In the genomic region with DNA sequence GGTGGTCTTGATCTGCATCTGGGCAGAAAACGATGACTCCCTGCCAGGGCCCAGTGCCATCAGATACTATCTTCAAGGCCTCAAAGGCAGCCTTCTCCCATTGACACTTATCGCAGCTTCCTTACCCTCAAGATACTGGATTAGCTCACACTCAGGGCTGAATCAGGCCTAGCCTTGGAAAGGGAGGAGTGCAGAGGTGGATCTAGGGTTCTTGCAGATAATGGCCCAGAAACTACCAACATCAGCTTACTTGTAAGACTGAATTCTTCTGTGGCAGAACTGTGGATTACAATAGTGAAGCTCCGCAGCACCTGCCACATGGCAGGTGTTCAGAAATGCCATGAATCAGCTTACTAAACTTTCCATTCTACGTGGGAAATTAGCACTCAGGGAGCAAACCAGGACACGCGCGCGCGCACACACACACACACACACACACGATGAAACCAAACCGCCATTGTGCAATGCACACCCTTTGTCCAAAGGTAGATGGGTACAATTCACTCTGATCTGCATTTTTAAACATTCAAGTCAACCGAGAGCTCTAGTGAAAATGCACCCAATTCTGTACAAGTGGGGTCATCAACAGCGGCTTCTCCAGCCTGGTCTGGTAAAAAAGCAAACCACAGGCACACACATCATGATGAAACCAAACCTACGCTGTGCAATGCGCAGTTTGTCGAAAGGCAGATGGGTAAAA, we compare ENCODE assay signal across 1 cellular context.
TF ChIP-seq lines count a peak whose summit lies in the region.

No MANE protein-coding gene starts in this region.

TF ChIP-seq in HepG2, 621 proteins besides CTCF, POLR2A, EP300 and RAD21 (continued from another document and continues in another):
- TF ChIP-seq SALL2 (CRISPR knock-in tag; IDR thresholded peaks at IDR 0.05), result no peak
- TF ChIP-seq REPIN1 (CRISPR knock-in tag; IDR thresholded peaks at IDR 0.05; ENCODE audit: borderline replicate concordance, low read depth), result no peak
- no peak for TF ChIP-seq ZMYM3 (CRISPR knock-in tag; IDR thresholded peaks at IDR 0.05)
- no peak for TF ChIP-seq KLF12 (CRISPR knock-in tag; IDR thresholded peaks at IDR 0.05; ENCODE audit: borderline replicate concordance)
- TF ChIP-seq, protein P1, sequence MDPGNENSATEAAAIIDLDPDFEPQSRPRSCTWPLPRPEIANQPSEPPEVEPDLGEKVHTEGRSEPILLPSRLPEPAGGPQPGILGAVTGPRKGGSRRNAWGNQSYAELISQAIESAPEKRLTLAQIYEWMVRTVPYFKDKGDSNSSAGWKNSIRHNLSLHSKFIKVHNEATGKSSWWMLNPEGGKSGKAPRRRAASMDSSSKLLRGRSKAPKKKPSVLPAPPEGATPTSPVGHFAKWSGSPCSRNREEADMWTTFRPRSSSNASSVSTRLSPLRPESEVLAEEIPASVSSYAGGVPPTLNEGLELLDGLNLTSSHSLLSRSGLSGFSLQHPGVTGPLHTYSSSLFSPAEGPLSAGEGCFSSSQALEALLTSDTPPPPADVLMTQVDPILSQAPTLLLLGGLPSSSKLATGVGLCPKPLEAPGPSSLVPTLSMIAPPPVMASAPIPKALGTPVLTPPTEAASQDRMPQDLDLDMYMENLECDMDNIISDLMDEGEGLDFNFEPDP (CRISPR knock-in tag; conservative IDR thresholded peaks at IDR 0.05), result no peak
- TF ChIP-seq, protein P2, sequence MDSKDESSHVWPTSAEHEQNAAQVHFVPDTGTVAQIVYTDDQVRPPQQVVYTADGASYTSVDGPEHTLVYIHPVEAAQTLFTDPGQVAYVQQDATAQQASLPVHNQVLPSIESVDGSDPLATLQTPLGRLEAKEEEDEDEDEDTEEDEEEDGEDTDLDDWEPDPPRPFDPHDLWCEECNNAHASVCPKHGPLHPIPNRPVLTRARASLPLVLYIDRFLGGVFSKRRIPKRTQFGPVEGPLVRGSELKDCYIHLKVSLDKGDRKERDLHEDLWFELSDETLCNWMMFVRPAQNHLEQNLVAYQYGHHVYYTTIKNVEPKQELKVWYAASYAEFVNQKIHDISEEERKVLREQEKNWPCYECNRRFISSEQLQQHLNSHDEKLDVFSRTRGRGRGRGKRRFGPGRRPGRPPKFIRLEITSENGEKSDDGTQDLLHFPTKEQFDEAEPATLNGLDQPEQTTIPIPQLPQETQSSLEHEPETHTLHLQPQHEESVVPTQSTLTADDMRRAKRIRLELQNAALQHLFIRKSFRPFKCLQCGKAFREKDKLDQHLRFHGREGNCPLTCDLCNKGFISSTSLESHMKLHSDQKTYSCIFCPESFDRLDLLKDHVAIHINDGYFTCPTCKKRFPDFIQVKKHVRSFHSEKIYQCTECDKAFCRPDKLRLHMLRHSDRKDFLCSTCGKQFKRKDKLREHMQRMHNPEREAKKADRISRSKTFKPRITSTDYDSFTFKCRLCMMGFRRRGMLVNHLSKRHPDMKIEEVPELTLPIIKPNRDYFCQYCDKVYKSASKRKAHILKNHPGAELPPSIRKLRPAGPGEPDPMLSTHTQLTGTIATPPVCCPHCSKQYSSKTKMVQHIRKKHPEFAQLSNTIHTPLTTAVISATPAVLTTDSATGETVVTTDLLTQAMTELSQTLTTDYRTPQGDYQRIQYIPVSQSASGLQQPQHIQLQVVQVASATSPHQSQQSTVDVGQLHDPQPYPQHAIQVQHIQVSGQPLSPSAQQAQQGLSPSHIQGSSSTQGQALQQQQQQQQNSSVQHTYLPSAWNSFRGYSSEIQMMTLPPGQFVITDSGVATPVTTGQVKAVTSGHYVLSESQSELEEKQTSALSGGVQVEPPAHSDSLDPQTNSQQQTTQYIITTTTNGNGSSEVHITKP (CRISPR knock-in tag; IDR thresholded peaks at IDR 0.05; ENCODE audit: low read depth), result no peak
- no peak for TF ChIP-seq ZNF451 (CRISPR knock-in tag; IDR thresholded peaks at IDR 0.05)
- no peak for TF ChIP-seq DR1 (CRISPR knock-in tag; IDR thresholded peaks at IDR 0.05)
- TF ChIP-seq ZFX (CRISPR knock-in tag; IDR thresholded peaks at IDR 0.05; ENCODE audit: low read depth), result peak; percentile 13; the same call in 1 of the 2 replicates
- no peak for TF ChIP-seq ZNF30 (CRISPR knock-in tag; IDR thresholded peaks at IDR 0.05)
- TF ChIP-seq FOSL2 (CRISPR knock-in tag; IDR thresholded peaks at IDR 0.05), result peak; percentile 31; the same call in 1 of the 2 replicates
- TF ChIP-seq, protein P3, sequence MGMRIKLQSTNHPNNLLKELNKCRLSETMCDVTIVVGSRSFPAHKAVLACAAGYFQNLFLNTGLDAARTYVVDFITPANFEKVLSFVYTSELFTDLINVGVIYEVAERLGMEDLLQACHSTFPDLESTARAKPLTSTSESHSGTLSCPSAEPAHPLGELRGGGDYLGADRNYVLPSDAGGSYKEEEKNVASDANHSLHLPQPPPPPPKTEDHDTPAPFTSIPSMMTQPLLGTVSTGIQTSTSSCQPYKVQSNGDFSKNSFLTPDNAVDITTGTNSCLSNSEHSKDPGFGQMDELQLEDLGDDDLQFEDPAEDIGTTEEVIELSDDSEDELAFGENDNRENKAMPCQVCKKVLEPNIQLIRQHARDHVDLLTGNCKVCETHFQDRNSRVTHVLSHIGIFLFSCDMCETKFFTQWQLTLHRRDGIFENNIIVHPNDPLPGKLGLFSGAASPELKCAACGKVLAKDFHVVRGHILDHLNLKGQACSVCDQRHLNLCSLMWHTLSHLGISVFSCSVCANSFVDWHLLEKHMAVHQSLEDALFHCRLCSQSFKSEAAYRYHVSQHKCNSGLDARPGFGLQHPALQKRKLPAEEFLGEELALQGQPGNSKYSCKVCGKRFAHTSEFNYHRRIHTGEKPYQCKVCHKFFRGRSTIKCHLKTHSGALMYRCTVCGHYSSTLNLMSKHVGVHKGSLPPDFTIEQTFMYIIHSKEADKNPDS (CRISPR knock-in tag; IDR thresholded peaks at IDR 0.05), result no peak
- TF ChIP-seq SRF (IDR thresholded peaks at IDR 0.05; ENCODE audit: low read depth, low read length), result no peak
- no peak for TF ChIP-seq HDAC1 (CRISPR knock-in tag; IDR thresholded peaks at IDR 0.05)
- TF ChIP-seq BRCA1 (CRISPR knock-in tag; IDR thresholded peaks at IDR 0.05), result no peak
- no peak for TF ChIP-seq ERF (CRISPR knock-in tag; IDR thresholded peaks at IDR 0.05)
- no peak for TF ChIP-seq ATF7 (IDR thresholded peaks at IDR 0.05)
- no peak for TF ChIP-seq ATF7 (CRISPR knock-in tag; IDR thresholded peaks at IDR 0.05)
- no peak for TF ChIP-seq ZNF713 (CRISPR knock-in tag; IDR thresholded peaks at IDR 0.05)
- no peak for TF ChIP-seq MTA3 (CRISPR knock-in tag; IDR thresholded peaks at IDR 0.05)
- TF ChIP-seq YEATS2 (CRISPR knock-in tag; IDR thresholded peaks at IDR 0.05; ENCODE audit: borderline replicate concordance), result peak; percentile 31
- no peak for TF ChIP-seq NCOR1 (IDR thresholded peaks at IDR 0.05; ENCODE audit: borderline replicate concordance, low read length)
- no peak for TF ChIP-seq GABPB1 (CRISPR knock-in tag; IDR thresholded peaks at IDR 0.05)
- TF ChIP-seq HNRNPUL1 (IDR thresholded peaks at IDR 0.05; ENCODE audit: low read depth, low read length), result no peak
- TF ChIP-seq, protein P4, sequence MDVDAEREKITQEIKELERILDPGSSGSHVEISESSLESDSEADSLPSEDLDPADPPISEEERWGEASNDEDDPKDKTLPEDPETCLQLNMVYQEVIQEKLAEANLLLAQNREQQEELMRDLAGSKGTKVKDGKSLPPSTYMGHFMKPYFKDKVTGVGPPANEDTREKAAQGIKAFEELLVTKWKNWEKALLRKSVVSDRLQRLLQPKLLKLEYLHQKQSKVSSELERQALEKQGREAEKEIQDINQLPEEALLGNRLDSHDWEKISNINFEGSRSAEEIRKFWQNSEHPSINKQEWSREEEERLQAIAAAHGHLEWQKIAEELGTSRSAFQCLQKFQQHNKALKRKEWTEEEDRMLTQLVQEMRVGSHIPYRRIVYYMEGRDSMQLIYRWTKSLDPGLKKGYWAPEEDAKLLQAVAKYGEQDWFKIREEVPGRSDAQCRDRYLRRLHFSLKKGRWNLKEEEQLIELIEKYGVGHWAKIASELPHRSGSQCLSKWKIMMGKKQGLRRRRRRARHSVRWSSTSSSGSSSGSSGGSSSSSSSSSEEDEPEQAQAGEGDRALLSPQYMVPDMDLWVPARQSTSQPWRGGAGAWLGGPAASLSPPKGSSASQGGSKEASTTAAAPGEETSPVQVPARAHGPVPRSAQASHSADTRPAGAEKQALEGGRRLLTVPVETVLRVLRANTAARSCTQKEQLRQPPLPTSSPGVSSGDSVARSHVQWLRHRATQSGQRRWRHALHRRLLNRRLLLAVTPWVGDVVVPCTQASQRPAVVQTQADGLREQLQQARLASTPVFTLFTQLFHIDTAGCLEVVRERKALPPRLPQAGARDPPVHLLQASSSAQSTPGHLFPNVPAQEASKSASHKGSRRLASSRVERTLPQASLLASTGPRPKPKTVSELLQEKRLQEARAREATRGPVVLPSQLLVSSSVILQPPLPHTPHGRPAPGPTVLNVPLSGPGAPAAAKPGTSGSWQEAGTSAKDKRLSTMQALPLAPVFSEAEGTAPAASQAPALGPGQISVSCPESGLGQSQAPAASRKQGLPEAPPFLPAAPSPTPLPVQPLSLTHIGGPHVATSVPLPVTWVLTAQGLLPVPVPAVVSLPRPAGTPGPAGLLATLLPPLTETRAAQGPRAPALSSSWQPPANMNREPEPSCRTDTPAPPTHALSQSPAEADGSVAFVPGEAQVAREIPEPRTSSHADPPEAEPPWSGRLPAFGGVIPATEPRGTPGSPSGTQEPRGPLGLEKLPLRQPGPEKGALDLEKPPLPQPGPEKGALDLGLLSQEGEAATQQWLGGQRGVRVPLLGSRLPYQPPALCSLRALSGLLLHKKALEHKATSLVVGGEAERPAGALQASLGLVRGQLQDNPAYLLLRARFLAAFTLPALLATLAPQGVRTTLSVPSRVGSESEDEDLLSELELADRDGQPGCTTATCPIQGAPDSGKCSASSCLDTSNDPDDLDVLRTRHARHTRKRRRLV (CRISPR knock-in tag; IDR thresholded peaks at IDR 0.05), result no peak
- TF ChIP-seq FOSL1 (CRISPR knock-in tag; IDR thresholded peaks at IDR 0.05; ENCODE audit: borderline replicate concordance), result no peak
- 0 out of 2 replicates have a peak, but pooled peaks have one; percentile 18 for TF ChIP-seq ZNF792 (CRISPR knock-in tag; IDR thresholded peaks at IDR 0.05)
- TF ChIP-seq ZFP90 (CRISPR knock-in tag; IDR thresholded peaks at IDR 0.05; ENCODE audit: borderline replicate concordance), result no peak
- no peak for TF ChIP-seq ZNF335 (CRISPR knock-in tag; IDR thresholded peaks at IDR 0.05)
- no peak for TF ChIP-seq ZNF75D (CRISPR knock-in tag; IDR thresholded peaks at IDR 0.05; ENCODE audit: borderline replicate concordance)
- no peak for TF ChIP-seq CHD2 (IDR thresholded peaks at IDR 0.05; ENCODE audit: low read depth, low read length)
- no peak for TF ChIP-seq ZNF556 (CRISPR knock-in tag; IDR thresholded peaks at IDR 0.05; ENCODE audit: borderline replicate concordance)
- no peak for TF ChIP-seq SIN3A (IDR thresholded peaks at IDR 0.05; ENCODE audit: borderline replicate concordance, low read depth, low read length)
- TF ChIP-seq, protein P5, sequence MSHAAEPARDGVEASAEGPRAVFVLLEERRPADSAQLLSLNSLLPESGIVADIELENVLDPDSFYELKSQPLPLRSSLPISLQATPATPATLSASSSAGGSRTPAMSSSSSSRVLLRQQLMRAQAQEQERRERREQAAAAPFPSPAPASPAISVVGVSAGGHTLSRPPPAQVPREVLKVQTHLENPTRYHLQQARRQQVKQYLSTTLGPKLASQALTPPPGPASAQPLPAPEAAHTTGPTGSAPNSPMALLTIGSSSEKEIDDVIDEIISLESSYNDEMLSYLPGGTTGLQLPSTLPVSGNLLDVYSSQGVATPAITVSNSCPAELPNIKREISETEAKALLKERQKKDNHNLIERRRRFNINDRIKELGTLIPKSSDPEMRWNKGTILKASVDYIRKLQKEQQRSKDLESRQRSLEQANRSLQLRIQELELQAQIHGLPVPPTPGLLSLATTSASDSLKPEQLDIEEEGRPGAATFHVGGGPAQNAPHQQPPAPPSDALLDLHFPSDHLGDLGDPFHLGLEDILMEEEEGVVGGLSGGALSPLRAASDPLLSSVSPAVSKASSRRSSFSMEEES (CRISPR knock-in tag; IDR thresholded peaks at IDR 0.05), result no peak
- no peak for TF ChIP-seq ZNF496 (CRISPR knock-in tag; IDR thresholded peaks at IDR 0.05; ENCODE audit: insufficient replicate concordance)
- TF ChIP-seq ZNF577 (CRISPR knock-in tag; IDR thresholded peaks at IDR 0.05; ENCODE audit: borderline replicate concordance, low read depth), result no peak
- no peak for TF ChIP-seq TBX2 (CRISPR knock-in tag; IDR thresholded peaks at IDR 0.05; ENCODE audit: borderline replicate concordance)
- TF ChIP-seq, protein P6, sequence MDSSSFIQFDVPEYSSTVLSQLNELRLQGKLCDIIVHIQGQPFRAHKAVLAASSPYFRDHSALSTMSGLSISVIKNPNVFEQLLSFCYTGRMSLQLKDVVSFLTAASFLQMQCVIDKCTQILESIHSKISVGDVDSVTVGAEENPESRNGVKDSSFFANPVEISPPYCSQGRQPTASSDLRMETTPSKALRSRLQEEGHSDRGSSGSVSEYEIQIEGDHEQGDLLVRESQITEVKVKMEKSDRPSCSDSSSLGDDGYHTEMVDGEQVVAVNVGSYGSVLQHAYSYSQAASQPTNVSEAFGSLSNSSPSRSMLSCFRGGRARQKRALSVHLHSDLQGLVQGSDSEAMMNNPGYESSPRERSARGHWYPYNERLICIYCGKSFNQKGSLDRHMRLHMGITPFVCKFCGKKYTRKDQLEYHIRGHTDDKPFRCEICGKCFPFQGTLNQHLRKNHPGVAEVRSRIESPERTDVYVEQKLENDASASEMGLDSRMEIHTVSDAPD (CRISPR knock-in tag; IDR thresholded peaks at IDR 0.05), result no peak
- no peak for TF ChIP-seq ZSCAN12 (CRISPR knock-in tag; IDR thresholded peaks at IDR 0.05)
- no peak for TF ChIP-seq ZBTB21 (CRISPR knock-in tag; IDR thresholded peaks at IDR 0.05)
- TF ChIP-seq, protein P7, sequence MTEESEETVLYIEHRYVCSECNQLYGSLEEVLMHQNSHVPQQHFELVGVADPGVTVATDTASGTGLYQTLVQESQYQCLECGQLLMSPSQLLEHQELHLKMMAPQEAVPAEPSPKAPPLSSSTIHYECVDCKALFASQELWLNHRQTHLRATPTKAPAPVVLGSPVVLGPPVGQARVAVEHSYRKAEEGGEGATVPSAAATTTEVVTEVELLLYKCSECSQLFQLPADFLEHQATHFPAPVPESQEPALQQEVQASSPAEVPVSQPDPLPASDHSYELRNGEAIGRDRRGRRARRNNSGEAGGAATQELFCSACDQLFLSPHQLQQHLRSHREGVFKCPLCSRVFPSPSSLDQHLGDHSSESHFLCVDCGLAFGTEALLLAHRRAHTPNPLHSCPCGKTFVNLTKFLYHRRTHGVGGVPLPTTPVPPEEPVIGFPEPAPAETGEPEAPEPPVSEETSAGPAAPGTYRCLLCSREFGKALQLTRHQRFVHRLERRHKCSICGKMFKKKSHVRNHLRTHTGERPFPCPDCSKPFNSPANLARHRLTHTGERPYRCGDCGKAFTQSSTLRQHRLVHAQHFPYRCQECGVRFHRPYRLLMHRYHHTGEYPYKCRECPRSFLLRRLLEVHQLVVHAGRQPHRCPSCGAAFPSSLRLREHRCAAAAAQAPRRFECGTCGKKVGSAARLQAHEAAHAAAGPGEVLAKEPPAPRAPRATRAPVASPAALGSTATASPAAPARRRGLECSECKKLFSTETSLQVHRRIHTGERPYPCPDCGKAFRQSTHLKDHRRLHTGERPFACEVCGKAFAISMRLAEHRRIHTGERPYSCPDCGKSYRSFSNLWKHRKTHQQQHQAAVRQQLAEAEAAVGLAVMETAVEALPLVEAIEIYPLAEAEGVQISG (CRISPR knock-in tag; IDR thresholded peaks at IDR 0.05), result no peak
